In the genomic region with DNA sequence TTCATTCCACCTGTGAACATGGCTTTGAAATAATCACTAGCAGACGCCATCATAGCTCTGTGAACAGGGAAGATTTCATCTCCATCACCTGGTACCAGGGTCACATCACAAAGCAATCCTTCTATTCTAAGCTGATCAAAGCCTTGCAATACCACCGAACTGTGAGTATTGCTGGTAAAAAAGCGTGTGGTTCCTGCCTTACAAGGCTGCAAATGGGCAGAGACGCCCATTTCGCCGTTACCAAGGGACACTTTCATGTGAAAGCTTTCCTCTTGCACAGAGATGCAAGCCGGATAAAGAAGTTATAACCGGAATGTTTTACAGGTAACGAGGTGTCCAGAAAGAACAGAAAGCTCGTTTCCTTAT, we compare ENCODE assay signal across 6 cellular contexts. TPM values are rescaled to one million over a fixed set of nuclear protein-coding genes. Genes with fewer than 3 reads are reported as not detected.
DNase-seq lines count a peak whose midpoint lies in the region; ATAC-seq and TF ChIP-seq lines count a peak whose summit lies in the region.

No MANE protein-coding gene starts in this region.

- TF ChIP-seq CTCF in AG09309 (IDR thresholded peaks at IDR 0.05; ENCODE audit: control insufficient read depth, insufficient read depth, low read depth, low read length, missing control alignments), result no peak
- TF ChIP-seq CTCF in lung (IDR thresholded peaks at IDR 0.05; ENCODE audit: control extremely low read depth, extremely low read depth), result no peak

- peaks cover 0 to 2% of the 10 kb centered on the region in 2 donors for H3K36me3 ChIP-seq in lung (ENCODE audit: control insufficient read depth in 2 of 2, insufficient read depth in 2 of 2, low read length in 2 of 2)

- DNase-seq in AG09309 (ENCODE audit: low read depth), result no peak
- DNase-seq in HCEC 1CT, result peak; percentile 18
- DNase-seq in activated T-helper 1 cell treated with Interleukin-2 at 50 U/mL for 16 hours (ENCODE audit: low read depth), result peak; percentile 1
- DNase-seq in lung (ENCODE audit: low spot score), result no peak
- no peak for DNase-seq in NCI-H774 (lab: John Stamatoyannopoulos, UW)

- peaks cover 4 to 25% of the 10 kb centered on the region in 2 donors for H3K4me1 ChIP-seq in lung (ENCODE audit: control insufficient read depth in 2 of 2, insufficient read depth in 2 of 2, low read length in 2 of 2)

- H3K4me3 ChIP-seq in AG09309 (ENCODE audit: control insufficient read depth, low read depth, low read length), result peak overlapping the region; percentile 71
- H3K4me3 ChIP-seq in lung, result peak overlapping the region; percentile 92

- H3K27me3 ChIP-seq in lung (ENCODE audit: control insufficient read depth, insufficient read depth), result no peaks in the 10 kb centered on the region

- ATAC-seq in lung (ENCODE audit: insufficient read depth, low FRiP score), result no peak
- no peak for ATAC-seq in HG02981 (IDR thresholded peaks at IDR 0.05; ENCODE audit: unreplicated experiment)

- peak overlapping the region; percentile 95 to 100 for H3K27ac ChIP-seq in lung (ENCODE audit: low read depth in 1 of 2, low read length in 1 of 2)

- H3K9me3 ChIP-seq in lung (ENCODE audit: control insufficient read depth in 2 of 2, insufficient read depth in 1 of 2, low read length in 1 of 2), result no peaks in the 10 kb centered on the region

- 1% methylated on average over 10 of the region's 10 CpGs for WGBS in lung, 2 donors

RNA-seq across cellular contexts. Expression of a gene that starts 0.6 kb away (rescaled TPM):
- total RNA-seq in lung, result 10 to 100 TPM; 21.0 to 39.0 TPM
- polyA plus RNA-seq in lung, result 10 to 100 TPM in 1 of 2 donors, 1 to 10 TPM in 1; 6.5 to 10.5 TPM

RNA-seq across cellular contexts. Expression of a gene that starts 16.1 kb away (rescaled TPM):
- not detected for total RNA-seq in lung
- not detected for polyA plus RNA-seq in lung

RNA-seq across cellular contexts. Expression of a gene that starts 29.5 kb away (rescaled TPM):
- total RNA-seq in lung, result under 1 TPM in 1 of 2 donors, not detected in 1; 0.28 TPM
- polyA plus RNA-seq in lung, result under 1 TPM in 1 of 2 donors, not detected in 1; 0.12 TPM

RNA-seq across cellular contexts. Expression of a gene that starts 33.3 kb away (rescaled TPM):
- total RNA-seq in lung, result not detected
- polyA plus RNA-seq in lung, result not detected

RNA-seq across cellular contexts. Expression of a gene that starts 50.6 kb away (rescaled TPM):
- total RNA-seq in lung, result not detected
- not detected for polyA plus RNA-seq in lung

Comparison
In these comparisons a context has a peak if more than half of its experiments do, and no peak if none do; other contexts are left out.
1. DNase-seq: peak in HCEC 1CT (single experiment) and activated T-helper 1 cell treated with Interleukin-2 at 50 U/mL for 16 hours (single experiment); none in AG09309 (single experiment), lung (single experiment) and NCI-H774 (single experiment).